Comparison of ENCODE assay signal across 17 cellular contexts in genomic region chr12:132427999-132428871, GRCh38.
DNase-seq lines count a peak whose midpoint lies in the region; ATAC-seq, FAIRE-seq and TF ChIP-seq lines count a peak whose summit lies in the region.
"Had no signal": no experiment of that assay in that cellular context is flagged by ENCODE, and none has a peak within 500 bp of the region (broad histone marks: within the 10 kb centered on the region; RNA-seq: fewer than 3 reads in every experiment).

No MANE protein-coding gene starts in this region.

- no peak for TF ChIP-seq EP300 in neural cell (conservative IDR thresholded peaks at IDR 0.05; ENCODE audit: poor library complexity, severe bottlenecking)

- intact Hi-C loops in gastrocnemius medialis (cut with DNase I; ENCODE audit: low total_unique reads): no loop called here

- no peak for TF ChIP-seq POLR2A in gastrocnemius medialis (IDR thresholded peaks at IDR 0.05)

- no peaks in the 10 kb centered on the region for H3K9me3 Mint-ChIP-seq in stimulated activated effector memory CD8-positive, alpha-beta T cell treated with anti-CD3 and anti-CD28 coated beads, Interleukin-12 subunit alpha, Interleukin-12 subunit beta, amount 100 ng/mL, for 72 hours

- H3K27ac Mint-ChIP-seq in stimulated activated effector memory CD8-positive, alpha-beta T cell treated with anti-CD3 and anti-CD28 coated beads, Interleukin-12 subunit alpha, Interleukin-12 subunit beta, amount 100 ng/mL, for 72 hours: no peak overlapping the region
- H3K27ac Mint-ChIP-seq: activated naive CD4-positive, alpha-beta T cell treated with anti-CD3 and anti-CD28 coated beads for 36 hours had no signal

- H3K27ac ChIP-seq in neural cell (ENCODE audit: low read length): peak overlapping the region; percentile 12
- H3K27ac ChIP-seq in gastrocnemius medialis: no peak overlapping the region
- H3K27ac ChIP-seq: ovary had no signal

- H4K20me1 ChIP-seq in Loucy (ENCODE audit: insufficient read depth, low read length, poor library complexity, severe bottlenecking): no peaks in the 10 kb centered on the region
- no peaks in the 10 kb centered on the region for H4K20me1 ChIP-seq in neural cell (ENCODE audit: insufficient read depth)

- peaks cover 25% of the 10 kb centered on the region for H3K4me1 ChIP-seq in Loucy (ENCODE audit: insufficient read depth, low read length, poor library complexity, severe bottlenecking)
- H3K4me1 ChIP-seq in gastrocnemius medialis: no peaks in the 10 kb centered on the region

- H3K9ac ChIP-seq in Loucy (ENCODE audit: low read depth, low read length, poor library complexity, severe bottlenecking) (no peak overlapping the region), neural cell (ENCODE audit: low read length) (peak overlapping the region; percentile 38)

- H3F3A ChIP-seq in Loucy (ENCODE audit: low read depth): no peaks in the 10 kb centered on the region
- H3F3A ChIP-seq in neural cell (ENCODE audit: insufficient read depth, low read length, poor library complexity, severe bottlenecking): no peaks in the 10 kb centered on the region

- H3K4me3 ChIP-seq in Loucy (ENCODE audit: low read length, poor library complexity, severe bottlenecking): no peak overlapping the region
- no peak overlapping the region for H3K4me3 ChIP-seq in choroid plexus epithelial cell (ENCODE audit: low read depth, low read length)
- H3K4me3 ChIP-seq in neural cell (ENCODE audit: low read length): peak overlapping the region; percentile 10
- H3K4me3 ChIP-seq in gastrocnemius medialis: no peak overlapping the region
- H3K4me3 ChIP-seq: ovary, Peyer's patch had no signal

- H3K4me1 Mint-ChIP-seq in stimulated activated effector memory CD8-positive, alpha-beta T cell treated with anti-CD3 and anti-CD28 coated beads, Interleukin-12 subunit alpha, Interleukin-12 subunit beta, amount 100 ng/mL, for 72 hours: peaks cover 22% of the 10 kb centered on the region

- no peaks in the 10 kb centered on the region for H3K27me3 ChIP-seq in Loucy (ENCODE audit: insufficient read depth, low read length, poor library complexity, severe bottlenecking)
- no peaks in the 10 kb centered on the region for H3K27me3 ChIP-seq in neural cell (ENCODE audit: insufficient read depth, low read depth, low read length)
- H3K27me3 ChIP-seq in gastrocnemius medialis: peaks cover 59 to 74% (median 63%) of the 10 kb centered on the region in 3 donors
- H3K27me3 ChIP-seq: ovary, Peyer's patch had no signal

- no peaks in the 10 kb centered on the region for H3K9me3 ChIP-seq in Loucy (ENCODE audit: insufficient read depth, low read depth, low read length)
- no peaks in the 10 kb centered on the region for H3K9me3 ChIP-seq in neural cell (ENCODE audit: low read length)
- H3K9me3 ChIP-seq in gastrocnemius medialis: no peaks in the 10 kb centered on the region
- H3K9me3 ChIP-seq: ovary had no signal

- peak; percentile 94 for DNase-seq in D721Med (ENCODE audit: insufficient read length, low spot score)
- peak; percentile 44 for DNase-seq in choroid plexus epithelial cell (ENCODE audit: low read depth)
- DNase-seq in RKO (ENCODE audit: low spot score): no peak
- DNase-seq in stimulated activated effector memory CD8-positive, alpha-beta T cell treated with anti-CD3 and anti-CD28 coated beads, Interleukin-12 subunit alpha, Interleukin-12 subunit beta, amount 100 ng/mL, for 72 hours (ENCODE audit: low spot score in 2 of 2): no peak
- no peak for DNase-seq in gastrocnemius medialis
- DNase-seq: activated CD8-positive, alpha-beta memory T cell treated with anti-CD3 and anti-CD28 coated beads for 24 hours; activated naive CD4-positive, alpha-beta T cell treated with anti-CD3 and anti-CD28 coated beads for 36 hours; islet precursor cell; stimulated activated CD4-positive, alpha-beta T cell treated with anti-CD3 and anti-CD28 coated beads, Interleukin-4, amount 100 ng/mL, for 24 hours; T-helper 9 cell had no signal

- in situ Hi-C loops in gastrocnemius medialis (cut with MboI; ENCODE audit: low sequenced_read_pairs in 4 of 4): loop anchor here in 1 of 4 donors (10.0 kb wide), 1 partner anchor 107 kb away; no protein-coding TSS in a partner anchor

- no peak for ATAC-seq in stimulated activated effector memory CD8-positive, alpha-beta T cell treated with anti-CD3 and anti-CD28 coated beads, Interleukin-12 subunit alpha, Interleukin-12 subunit beta, amount 100 ng/mL, for 72 hours
- ATAC-seq in gastrocnemius medialis: no peak

- peak; percentile 46 for FAIRE-seq in D721Med (lab: Jason Lieb, UNC)
- FAIRE-seq: GM12892, H54, HTR-8/SVneo had no signal

- no peaks in the 10 kb centered on the region for H3K9me2 ChIP-seq in Loucy (replicated peaks; ENCODE audit: low read depth, low read length)
- no peaks in the 10 kb centered on the region for H3K9me2 ChIP-seq in neural cell (ENCODE audit: insufficient read depth, low read length)

- H2AFZ ChIP-seq in Loucy (ENCODE audit: low read length) (no peak overlapping the region), neural cell (ENCODE audit: low read depth, low read length) (peak overlapping the region; percentile 19)

- no peaks in the 10 kb centered on the region for H3K79me2 ChIP-seq in Loucy (ENCODE audit: insufficient read depth, low read length)
- H3K79me2 ChIP-seq in neural cell (replicated peaks; ENCODE audit: insufficient read depth, low read length): no peaks in the 10 kb centered on the region

- H3K36me3 Mint-ChIP-seq in stimulated activated effector memory CD8-positive, alpha-beta T cell treated with anti-CD3 and anti-CD28 coated beads, Interleukin-12 subunit alpha, Interleukin-12 subunit beta, amount 100 ng/mL, for 72 hours: no peaks in the 10 kb centered on the region

- no peak overlapping the region for H3K4me3 Mint-ChIP-seq in stimulated activated effector memory CD8-positive, alpha-beta T cell treated with anti-CD3 and anti-CD28 coated beads, Interleukin-12 subunit alpha, Interleukin-12 subunit beta, amount 100 ng/mL, for 72 hours
- H3K4me3 Mint-ChIP-seq: activated naive CD4-positive, alpha-beta T cell treated with anti-CD3 and anti-CD28 coated beads for 36 hours had no signal

- no peak for TF ChIP-seq CTCF in D721Med (IDR thresholded peaks at IDR 0.05; ENCODE audit: insufficient read depth, missing control alignments)
- TF ChIP-seq CTCF in Loucy (conservative IDR thresholded peaks at IDR 0.05; ENCODE audit: low read length): peak; percentile 35
- TF ChIP-seq CTCF in choroid plexus epithelial cell (conservative IDR thresholded peaks at IDR 0.05; ENCODE audit: low read depth, low read length): no peak
- TF ChIP-seq CTCF in neural cell (IDR thresholded peaks at IDR 0.05; ENCODE audit: poor library complexity, severe bottlenecking): no peak
- no peak for TF ChIP-seq CTCF in gastrocnemius medialis (IDR thresholded peaks at IDR 0.05 in 4 of 5, conservative IDR thresholded peaks at IDR 0.05 in 1 of 5)

- H3K36me3 ChIP-seq in Loucy (ENCODE audit: insufficient read depth, low read length): no peaks in the 10 kb centered on the region
- H3K36me3 ChIP-seq in neural cell (ENCODE audit: insufficient read depth, low read length): no peaks in the 10 kb centered on the region
- H3K36me3 ChIP-seq in gastrocnemius medialis: no peaks in the 10 kb centered on the region
- H3K36me3 ChIP-seq: ovary, Peyer's patch had no signal

- H3K4me2 ChIP-seq in Loucy (ENCODE audit: low read depth, low read length, poor library complexity, severe bottlenecking): no peak overlapping the region
- no peak overlapping the region for H3K4me2 ChIP-seq in neural cell (ENCODE audit: low read length)

- no peak for TF ChIP-seq RAD21 in neural cell (conservative IDR thresholded peaks at IDR 0.05)

TF ChIP-seq in neural cell, 6 proteins besides CTCF, POLR2A, EP300 and RAD21:
- TF ChIP-seq POLR2AphosphoS5 (IDR thresholded peaks at IDR 0.05): no peak
- no peak for TF ChIP-seq SMC3 (conservative IDR thresholded peaks at IDR 0.05; ENCODE audit: poor library complexity)
- no peak for TF ChIP-seq MXI1 (conservative IDR thresholded peaks at IDR 0.05; ENCODE audit: poor library complexity, severe bottlenecking)
- TF ChIP-seq, protein P1, sequence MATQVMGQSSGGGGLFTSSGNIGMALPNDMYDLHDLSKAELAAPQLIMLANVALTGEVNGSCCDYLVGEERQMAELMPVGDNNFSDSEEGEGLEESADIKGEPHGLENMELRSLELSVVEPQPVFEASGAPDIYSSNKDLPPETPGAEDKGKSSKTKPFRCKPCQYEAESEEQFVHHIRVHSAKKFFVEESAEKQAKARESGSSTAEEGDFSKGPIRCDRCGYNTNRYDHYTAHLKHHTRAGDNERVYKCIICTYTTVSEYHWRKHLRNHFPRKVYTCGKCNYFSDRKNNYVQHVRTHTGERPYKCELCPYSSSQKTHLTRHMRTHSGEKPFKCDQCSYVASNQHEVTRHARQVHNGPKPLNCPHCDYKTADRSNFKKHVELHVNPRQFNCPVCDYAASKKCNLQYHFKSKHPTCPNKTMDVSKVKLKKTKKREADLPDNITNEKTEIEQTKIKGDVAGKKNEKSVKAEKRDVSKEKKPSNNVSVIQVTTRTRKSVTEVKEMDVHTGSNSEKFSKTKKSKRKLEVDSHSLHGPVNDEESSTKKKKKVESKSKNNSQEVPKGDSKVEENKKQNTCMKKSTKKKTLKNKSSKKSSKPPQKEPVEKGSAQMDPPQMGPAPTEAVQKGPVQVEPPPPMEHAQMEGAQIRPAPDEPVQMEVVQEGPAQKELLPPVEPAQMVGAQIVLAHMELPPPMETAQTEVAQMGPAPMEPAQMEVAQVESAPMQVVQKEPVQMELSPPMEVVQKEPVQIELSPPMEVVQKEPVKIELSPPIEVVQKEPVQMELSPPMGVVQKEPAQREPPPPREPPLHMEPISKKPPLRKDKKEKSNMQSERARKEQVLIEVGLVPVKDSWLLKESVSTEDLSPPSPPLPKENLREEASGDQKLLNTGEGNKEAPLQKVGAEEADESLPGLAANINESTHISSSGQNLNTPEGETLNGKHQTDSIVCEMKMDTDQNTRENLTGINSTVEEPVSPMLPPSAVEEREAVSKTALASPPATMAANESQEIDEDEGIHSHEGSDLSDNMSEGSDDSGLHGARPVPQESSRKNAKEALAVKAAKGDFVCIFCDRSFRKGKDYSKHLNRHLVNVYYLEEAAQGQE (IDR thresholded peaks at IDR 0.05; ENCODE audit: borderline replicate concordance): no peak

Comparison
In these comparisons a context has a peak if more than half of its experiments do, and no peak if none do; other contexts are left out.
1. DNase-seq: peak in D721Med (single experiment) and choroid plexus epithelial cell (single experiment); none in RKO (single experiment), stimulated activated effector memory CD8-positive, alpha-beta T cell treated with anti-CD3 and anti-CD28 coated beads, Interleukin-12 subunit alpha, Interleukin-12 subunit beta, amount 100 ng/mL, for 72 hours (0 of 2) and gastrocnemius medialis (0 of 2).